In genomic region chr6:145865595-145865994, GRCh38 we compare ENCODE assay signal across 1 cellular context.
TF ChIP-seq lines count a peak whose summit lies in the region.

No MANE protein-coding gene starts in this region.

TF ChIP-seq in GM23338, 12 proteins besides CTCF, POLR2A, EP300 and RAD21 (continued from another document):
- no peak for TF ChIP-seq ZNF462 (CRISPR knock-in tag; IDR thresholded peaks at IDR 0.05)
